In genomic region chr15:88833688-88834087, GRCh38 we compare ENCODE assay signal across 25 cellular contexts. TPM values are rescaled to one million over a fixed set of nuclear protein-coding genes. Genes with fewer than 3 reads are reported as not detected.
DNase-seq lines count a peak whose midpoint lies in the region; ATAC-seq, FAIRE-seq and TF ChIP-seq lines count a peak whose summit lies in the region.
"Had no signal": no experiment of that assay in that cellular context is flagged by ENCODE, and none has a peak within 500 bp of the region (broad histone marks: within the 10 kb centered on the region; RNA-seq: fewer than 3 reads in every experiment).

No MANE protein-coding gene starts in this region.

- peaks cover 3% of the 10 kb centered on the region for H3K4me1 ChIP-seq in astrocyte (ENCODE audit: insufficient read depth, low read length)
- no peaks in the 10 kb centered on the region for H3K4me1 ChIP-seq in mesodermal cell (ENCODE audit: control insufficient read depth, insufficient read depth, low read length, poor library complexity, severe bottlenecking)
- no peaks in the 10 kb centered on the region for H3K4me1 ChIP-seq in naive thymus-derived CD4-positive, alpha-beta T cell (ENCODE audit: control insufficient read depth in 2 of 2, insufficient read depth in 2 of 2, low read length in 2 of 2)
- H3K4me1 ChIP-seq: breast epithelium, upper lobe of right lung had no signal

- no peaks in the 10 kb centered on the region for H3K9me3 Mint-ChIP-seq in astrocyte (ENCODE audit: unreplicated experiment)
- no peaks in the 10 kb centered on the region for H3K9me3 Mint-ChIP-seq in naive thymus-derived CD4-positive, alpha-beta T cell
- no peaks in the 10 kb centered on the region for H3K9me3 Mint-ChIP-seq in naive thymus-derived CD8-positive, alpha-beta T cell
- H3K9me3 Mint-ChIP-seq: activated naive CD4-positive, alpha-beta T cell treated with anti-CD3 and anti-CD28 coated beads for 36 hours; HFFc6; stimulated activated naive CD8-positive, alpha-beta T cell treated with anti-CD3 and anti-CD28 coated beads, Interleukin-15, amount 100 ng/mL, for 72 hours had no signal

- peaks cover 6% of the 10 kb centered on the region for H3K4me1 Mint-ChIP-seq in astrocyte (ENCODE audit: low read depth, unreplicated experiment)
- H3K4me1 Mint-ChIP-seq in naive thymus-derived CD4-positive, alpha-beta T cell = peaks cover 0 to 5% (median 0%) of the 10 kb centered on the region in 7 donors
- peaks cover 0 to 3% (median 2%) of the 10 kb centered on the region in 4 donors for H3K4me1 Mint-ChIP-seq in naive thymus-derived CD8-positive, alpha-beta T cell

- DNase-seq in NCI-H460 (ENCODE audit: extremely low read depth, low read depth) (peak; percentile 7), astrocyte (ENCODE audit: low read depth) (no peak), superior temporal gyrus (ENCODE audit: extremely low spot score) (peak; percentile 19), SIG-M5 (lab: John Stamatoyannopoulos, UW) (no peak)
- no peak for DNase-seq in naive thymus-derived CD4-positive, alpha-beta T cell
- no peak for DNase-seq in effector CD4-positive, alpha-beta T cell
- no peak for DNase-seq in naive thymus-derived CD8-positive, alpha-beta T cell
- DNase-seq: DMS79 treated with DMSO at 0.1 percent for 48 hours; effector memory CD4-positive, alpha-beta T cell; GOT3; NCI-H2029 treated with DMSO at 0.1 percent for 48 hours; NCI-H774; stimulated activated CD4-positive, alpha-beta T cell treated with anti-CD3 and anti-CD28 coated beads, Interleukin-1b, Interleukin-23, amount 100 ng/mL, for 48 hours; upper lobe of right lung had no signal

- no peak overlapping the region for H3K4me3 Mint-ChIP-seq in astrocyte (ENCODE audit: unreplicated experiment)
- H3K4me3 Mint-ChIP-seq in naive thymus-derived CD4-positive, alpha-beta T cell = no peak overlapping the region
- no peak overlapping the region for H3K4me3 Mint-ChIP-seq in naive thymus-derived CD8-positive, alpha-beta T cell
- H3K4me3 Mint-ChIP-seq: activated naive CD4-positive, alpha-beta T cell treated with anti-CD3 and anti-CD28 coated beads for 36 hours; HFFc6; stimulated activated naive CD8-positive, alpha-beta T cell treated with anti-CD3 and anti-CD28 coated beads, Interleukin-15, amount 100 ng/mL, for 72 hours had no signal

- H3K36me3 ChIP-seq in astrocyte (ENCODE audit: insufficient read depth, low read length) (no peaks in the 10 kb centered on the region), mesodermal cell (ENCODE audit: control insufficient read depth, insufficient read depth, low read length) (no peaks in the 10 kb centered on the region)
- no peaks in the 10 kb centered on the region for H3K36me3 ChIP-seq in naive thymus-derived CD4-positive, alpha-beta T cell (ENCODE audit: control insufficient read depth in 2 of 3, insufficient read depth in 3 of 3, low read length in 3 of 3)
- H3K36me3 ChIP-seq: breast epithelium, heart left ventricle, upper lobe of right lung had no signal

- no peaks in the 10 kb centered on the region for H3K79me2 ChIP-seq in astrocyte (ENCODE audit: insufficient read depth, low read length)

- no peaks in the 10 kb centered on the region for H4K20me1 ChIP-seq in astrocyte (ENCODE audit: insufficient read depth, low read length)

- H3K27me3 Mint-ChIP-seq in astrocyte (ENCODE audit: low read depth, unreplicated experiment) = peaks cover 6% of the 10 kb centered on the region
- peaks cover 0 to 9% (median 0%) of the 10 kb centered on the region in 5 donors for H3K27me3 Mint-ChIP-seq in naive thymus-derived CD4-positive, alpha-beta T cell
- H3K27me3 Mint-ChIP-seq in naive thymus-derived CD8-positive, alpha-beta T cell = peaks cover 0 to 4% (median 0%) of the 10 kb centered on the region in 5 donors

- FAIRE-seq in astrocyte (lab: Jason Lieb, UNC) = no peak
- FAIRE-seq: colon had no signal

- no peak overlapping the region for H3K27ac ChIP-seq in astrocyte (ENCODE audit: low read depth, low read length)
- H3K27ac ChIP-seq in mesodermal cell (ENCODE audit: low read depth, low read length, severe bottlenecking) = peak overlapping the region; percentile 63
- H3K27ac ChIP-seq in naive thymus-derived CD4-positive, alpha-beta T cell (ENCODE audit: low read depth, low read length) = no peak overlapping the region
- H3K27ac ChIP-seq: breast epithelium, KMS-11, upper lobe of right lung had no signal

- intact Hi-C loops in naive thymus-derived CD4-positive, alpha-beta T cell (cut with micrococcal nuclease) = loop anchor here (1.0 to 2.0 kb wide), 2 partner anchors 209 to 357 kb away; no protein-coding TSS in a partner anchor

- POLR2A ChIA-PET in naive thymus-derived CD4-positive, alpha-beta T cell (lab: Charles Lee) = no interaction called here
- POLR2A ChIA-PET in naive thymus-derived CD8-positive, alpha-beta T cell (lab: Charles Lee) = no interaction called here

- WGBS in mesodermal cell (ENCODE audit: insufficient coverage in 2 of 2), 2 experiments = 79 to 87% methylated on average over 5 to 6 of the region's 8 CpGs

- no peak for ATAC-seq in naive thymus-derived CD4-positive, alpha-beta T cell
- ATAC-seq in naive thymus-derived CD8-positive, alpha-beta T cell = no peak

- H3K4me3 ChIP-seq in astrocyte (ENCODE audit: insufficient read depth, low read depth, low read length) (no peak overlapping the region), mesodermal cell (ENCODE audit: extremely low read depth, insufficient read depth, low read length, poor library complexity, severe bottlenecking) (no peak overlapping the region)
- H3K4me3 ChIP-seq in naive thymus-derived CD4-positive, alpha-beta T cell (ENCODE audit: low read length) = no peak overlapping the region
- H3K4me3 ChIP-seq: breast epithelium, heart left ventricle, smooth muscle cell, upper lobe of right lung had no signal

- peak overlapping the region; percentile 0 for H3K4me2 ChIP-seq in astrocyte (ENCODE audit: low read length)
- H3K4me2 ChIP-seq: KMS-11, smooth muscle cell had no signal

- H3K36me3 Mint-ChIP-seq in astrocyte (ENCODE audit: low read depth, unreplicated experiment) = no peaks in the 10 kb centered on the region
- no peaks in the 10 kb centered on the region for H3K36me3 Mint-ChIP-seq in naive thymus-derived CD4-positive, alpha-beta T cell
- no peaks in the 10 kb centered on the region for H3K36me3 Mint-ChIP-seq in naive thymus-derived CD8-positive, alpha-beta T cell

- no peaks in the 10 kb centered on the region for H3K27me3 ChIP-seq in astrocyte (ENCODE audit: insufficient read depth, low read length)
- H3K27me3 ChIP-seq in naive thymus-derived CD4-positive, alpha-beta T cell (ENCODE audit: control insufficient read depth in 2 of 2, insufficient read depth in 2 of 2, low read length in 2 of 2) = no peaks in the 10 kb centered on the region
- H3K27me3 ChIP-seq: breast epithelium, heart left ventricle, upper lobe of right lung had no signal

- no peak overlapping the region for H3K9ac ChIP-seq in astrocyte (ENCODE audit: low read length)
- H3K9ac ChIP-seq: KMS-11 had no signal

- H3K27ac Mint-ChIP-seq in astrocyte (ENCODE audit: unreplicated experiment) = peak overlapping the region; percentile 35
- H3K27ac Mint-ChIP-seq in naive thymus-derived CD4-positive, alpha-beta T cell = no peak overlapping the region
- no peak overlapping the region for H3K27ac Mint-ChIP-seq in naive thymus-derived CD8-positive, alpha-beta T cell
- H3K27ac Mint-ChIP-seq: activated naive CD4-positive, alpha-beta T cell treated with anti-CD3 and anti-CD28 coated beads for 36 hours; HFFc6; stimulated activated naive CD8-positive, alpha-beta T cell treated with anti-CD3 and anti-CD28 coated beads, Interleukin-15, amount 100 ng/mL, for 72 hours had no signal

- H3K9me3 ChIP-seq in astrocyte (ENCODE audit: insufficient read depth, low read depth, low read length) (no peaks in the 10 kb centered on the region), mesodermal cell (ENCODE audit: control insufficient read depth, low read length) (no peaks in the 10 kb centered on the region)
- no peaks in the 10 kb centered on the region for H3K9me3 ChIP-seq in naive thymus-derived CD4-positive, alpha-beta T cell (ENCODE audit: control insufficient read depth in 2 of 3, low read length in 3 of 3)
- H3K9me3 ChIP-seq: breast epithelium, heart left ventricle, upper lobe of right lung had no signal

- peak overlapping the region; percentile 14 for H2AFZ ChIP-seq in astrocyte (ENCODE audit: low read depth, low read length)

- CTCF ChIA-PET in naive thymus-derived CD4-positive, alpha-beta T cell (lab: Charles Lee) = no interaction called here

- no peak for TF ChIP-seq CTCF in astrocyte (IDR thresholded peaks at IDR 0.05; ENCODE audit: insufficient read depth, low read depth, low read length)

RNA-seq across cellular contexts. Expression of gene ACAN, which starts 30.5 kb away (rescaled TPM):
- total RNA-seq in NCI-H460 (2014; rRNA removed; shearing (Covaris generic)) = not detected in 2 replicates
- 0.01 TPM in 1 of 2 replicates, not detected in the other for polyA plus RNA-seq in NCI-H460 (2014; cell fraction: nucleus; rRNA removed)
- 0.34 and 0.36 TPM in 2 replicates for total RNA-seq in astrocyte
- 8.4 TPM for polyA plus RNA-seq in mesodermal cell (2013, experiment 1 of 2)
- 6.1 TPM for polyA plus RNA-seq in mesodermal cell (2013, experiment 2 of 2)
- not detected for total RNA-seq in naive thymus-derived CD4-positive, alpha-beta T cell
- polyA plus RNA-seq in naive thymus-derived CD4-positive, alpha-beta T cell = under 1 TPM in 1 of 2 donors, not detected in 1; 0.04 TPM
- not detected for total RNA-seq in naive thymus-derived CD8-positive, alpha-beta T cell
- polyA plus RNA-seq in naive thymus-derived CD8-positive, alpha-beta T cell = under 1 TPM in 1 of 3 donors, not detected in 2; 0.05 TPM
- total RNA-seq: activated naive CD4-positive, alpha-beta T cell treated with anti-CD3 and anti-CD28 coated beads for 36 hours; fibroblast of villous mesenchyme; lung microvascular endothelial cell; smooth muscle cell had no signal
- polyA plus RNA-seq: smooth muscle cell had no signal

Comparison
In these comparisons a context has a peak if more than half of its experiments do, and no peak if none do; other contexts are left out.
1. DNase-seq: peak in NCI-H460 (single experiment) and superior temporal gyrus (single experiment); none in astrocyte (single experiment), naive thymus-derived CD4-positive, alpha-beta T cell (0 of 9), SIG-M5 (single experiment), effector CD4-positive, alpha-beta T cell (single experiment) and naive thymus-derived CD8-positive, alpha-beta T cell (0 of 10).